1 cellular context compared by ENCODE assay signal in genomic region chr5:148843510-148844318, GRCh38.
TF ChIP-seq lines count a peak whose summit lies in the region.

No MANE protein-coding gene starts in this region.

TF ChIP-seq in H1, 55 proteins besides CTCF, POLR2A, EP300 and RAD21 (continued from another document):
- TF ChIP-seq USF2 (IDR thresholded peaks at IDR 0.05; ENCODE audit: low read length) = no peak
- TF ChIP-seq YY1 (IDR thresholded peaks at IDR 0.05; ENCODE audit: low read depth, low read length) = no peak
- no peak for TF ChIP-seq SUZ12 (IDR thresholded peaks at IDR 0.05; ENCODE audit: low read length)
- TF ChIP-seq, protein P1, sequence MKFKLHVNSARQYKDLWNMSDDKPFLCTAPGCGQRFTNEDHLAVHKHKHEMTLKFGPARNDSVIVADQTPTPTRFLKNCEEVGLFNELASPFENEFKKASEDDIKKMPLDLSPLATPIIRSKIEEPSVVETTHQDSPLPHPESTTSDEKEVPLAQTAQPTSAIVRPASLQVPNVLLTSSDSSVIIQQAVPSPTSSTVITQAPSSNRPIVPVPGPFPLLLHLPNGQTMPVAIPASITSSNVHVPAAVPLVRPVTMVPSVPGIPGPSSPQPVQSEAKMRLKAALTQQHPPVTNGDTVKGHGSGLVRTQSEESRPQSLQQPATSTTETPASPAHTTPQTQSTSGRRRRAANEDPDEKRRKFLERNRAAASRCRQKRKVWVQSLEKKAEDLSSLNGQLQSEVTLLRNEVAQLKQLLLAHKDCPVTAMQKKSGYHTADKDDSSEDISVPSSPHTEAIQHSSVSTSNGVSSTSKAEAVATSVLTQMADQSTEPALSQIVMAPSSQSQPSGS (IDR thresholded peaks at IDR 0.05; ENCODE audit: low read length) = no peak
